In the genomic region with DNA sequence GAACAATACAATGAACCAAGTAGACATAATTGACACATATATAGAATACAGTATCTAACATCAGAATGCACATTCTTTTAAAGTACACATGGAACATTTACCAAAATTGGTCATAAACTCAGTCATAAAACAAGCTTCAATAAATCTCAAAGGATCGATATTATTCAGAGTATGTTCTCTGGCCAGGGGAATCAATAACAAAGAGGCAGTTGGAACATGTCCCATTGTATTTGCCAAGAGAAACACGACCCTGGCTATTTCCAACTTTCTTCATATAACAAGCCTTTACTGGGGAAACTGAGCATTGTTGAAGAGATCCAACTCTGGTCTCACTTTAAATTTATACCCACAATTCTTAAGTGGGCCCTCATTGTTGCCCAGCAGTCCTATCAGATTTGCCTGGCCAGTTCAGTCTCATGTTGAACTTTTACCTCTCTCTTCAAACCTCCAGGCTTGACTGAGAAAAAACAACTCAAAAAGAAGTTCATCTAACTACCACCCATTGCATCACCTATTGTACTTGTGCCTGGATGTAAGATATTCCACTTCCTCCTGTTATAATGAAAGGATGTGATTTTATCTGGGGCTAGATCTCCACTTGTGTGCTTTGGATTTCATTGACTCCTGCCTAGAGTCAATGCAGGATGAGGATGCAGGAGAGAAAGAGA, we compare ENCODE assay signal across 1 cellular context.
TF ChIP-seq lines count a peak whose summit lies in the region.

No MANE protein-coding gene starts in this region.

TF ChIP-seq in liver, 16 proteins besides CTCF, POLR2A, EP300 and RAD21 (continued from another document):
- TF ChIP-seq, protein P1, sequence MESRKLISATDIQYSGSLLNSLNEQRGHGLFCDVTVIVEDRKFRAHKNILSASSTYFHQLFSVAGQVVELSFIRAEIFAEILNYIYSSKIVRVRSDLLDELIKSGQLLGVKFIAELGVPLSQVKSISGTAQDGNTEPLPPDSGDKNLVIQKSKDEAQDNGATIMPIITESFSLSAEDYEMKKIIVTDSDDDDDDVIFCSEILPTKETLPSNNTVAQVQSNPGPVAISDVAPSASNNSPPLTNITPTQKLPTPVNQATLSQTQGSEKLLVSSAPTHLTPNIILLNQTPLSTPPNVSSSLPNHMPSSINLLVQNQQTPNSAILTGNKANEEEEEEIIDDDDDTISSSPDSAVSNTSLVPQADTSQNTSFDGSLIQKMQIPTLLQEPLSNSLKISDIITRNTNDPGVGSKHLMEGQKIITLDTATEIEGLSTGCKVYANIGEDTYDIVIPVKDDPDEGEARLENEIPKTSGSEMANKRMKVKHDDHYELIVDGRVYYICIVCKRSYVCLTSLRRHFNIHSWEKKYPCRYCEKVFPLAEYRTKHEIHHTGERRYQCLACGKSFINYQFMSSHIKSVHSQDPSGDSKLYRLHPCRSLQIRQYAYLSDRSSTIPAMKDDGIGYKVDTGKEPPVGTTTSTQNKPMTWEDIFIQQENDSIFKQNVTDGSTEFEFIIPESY (IDR thresholded peaks at IDR 0.05) = no peak
